ENCODE assay signal across 10 cellular contexts in the genomic region with DNA sequence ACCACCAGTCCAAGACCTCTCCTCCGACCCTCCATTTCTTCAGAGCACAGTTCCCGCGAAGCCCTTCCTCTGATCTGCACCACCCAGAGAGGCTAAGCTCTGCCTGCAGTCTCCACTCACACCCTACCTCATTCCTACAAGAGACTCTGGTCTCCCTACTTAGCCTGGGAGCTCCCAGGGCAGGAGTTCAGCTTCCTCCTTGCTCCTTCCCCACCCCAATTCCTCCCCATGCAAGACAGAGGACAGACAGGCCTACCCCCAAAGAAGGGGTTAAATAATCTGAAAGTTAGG. TPM values are rescaled to one million over a fixed set of nuclear protein-coding genes. Genes with fewer than 3 reads are reported as not detected.
DNase-seq lines count a peak whose midpoint lies in the region; ATAC-seq and TF ChIP-seq lines count a peak whose summit lies in the region.
"Had no signal": no experiment of that assay in that cellular context is flagged by ENCODE, and none has a peak within 500 bp of the region (broad histone marks: within the 10 kb centered on the region; RNA-seq: fewer than 3 reads in every experiment).

No MANE protein-coding gene starts in this region.

- intact Hi-C loops in colonic mucosa (cut with DNase I), result no loop called here
- intact Hi-C loops in stomach (cut with DNase I; ENCODE audit: low total_unique reads), result no loop called here

- peak; percentile 11 for ATAC-seq in GM19372 (IDR thresholded peaks at IDR 0.05; ENCODE audit: low read depth, unreplicated experiment)
- peak; percentile 4 for ATAC-seq in HG03095 (IDR thresholded peaks at IDR 0.05; ENCODE audit: unreplicated experiment)
- ATAC-seq in HG02885 (IDR thresholded peaks at IDR 0.05; ENCODE audit: poor library complexity, unreplicated experiment), result no peak
- ATAC-seq: stimulated activated naive CD8-positive, alpha-beta T cell treated with anti-CD3 and anti-CD28 coated beads, Interleukin-15, Interleukin-2, amounts not matched to agents 100 U/mL and 50 U/mL, for 24 hours had no signal

- H3K4me3 ChIP-seq in colonic mucosa (no peak overlapping the region), stomach (no peak overlapping the region), BE2C (ENCODE audit: low read depth, low read length) (no peak overlapping the region)
- H3K4me3 ChIP-seq: smooth muscle cell had no signal

- no peaks in the 10 kb centered on the region for H3K9me3 ChIP-seq in colonic mucosa
- no peaks in the 10 kb centered on the region for H3K9me3 ChIP-seq in stomach
- H3K9me3 ChIP-seq in BE2C, result no peaks in the 10 kb centered on the region

- H3K9ac ChIP-seq in colonic mucosa (ENCODE audit: low read depth in 2 of 2, low read length in 2 of 2), result peak overlapping the region in 1 of 2 donors; percentile 46

- DNase-seq in colonic mucosa, result no peak
- no peak for DNase-seq in stomach
- DNase-seq in C1 segment of cervical spinal cord (lab: John Stamatoyannopoulos, UW), result no peak
- no peak for DNase-seq in BE2C
- no peak for DNase-seq in stimulated activated CD4-positive, alpha-beta T cell treated with anti-CD3 and anti-CD28 coated beads, Interleukin-2, amount 100 ng/mL, for 48 hours
- DNase-seq: stimulated activated naive CD8-positive, alpha-beta T cell treated with anti-CD3 and anti-CD28 coated beads, Interleukin-15, Interleukin-2, amounts not matched to agents 100 U/mL and 50 U/mL, for 24 hours had no signal

- H3K36me3 ChIP-seq in colonic mucosa (no peaks in the 10 kb centered on the region), stomach (no peaks in the 10 kb centered on the region), BE2C (no peaks in the 10 kb centered on the region)

- H3K27ac ChIP-seq in colonic mucosa, result peak overlapping the region; percentile 24
- peak overlapping the region; percentile 76 to 88 (median 78) for H3K27ac ChIP-seq in stomach

- TF ChIP-seq POLR2A in stomach (IDR thresholded peaks at IDR 0.05), result no peak

- no peak for TF ChIP-seq EP300 in stomach (IDR thresholded peaks at IDR 0.05)

- 71 to 76% (median 75%) methylated on average over 3 of the region's 3 CpGs for WGBS in stomach, 5 donors

- peaks cover 3% of the 10 kb centered on the region for H3K4me1 ChIP-seq in colonic mucosa
- peaks cover 23 to 45% (median 38%) of the 10 kb centered on the region in 4 donors for H3K4me1 ChIP-seq in stomach
- H3K4me1 ChIP-seq in BE2C, result no peaks in the 10 kb centered on the region

- no peaks in the 10 kb centered on the region for H3K27me3 ChIP-seq in colonic mucosa
- no peaks in the 10 kb centered on the region for H3K27me3 ChIP-seq in stomach
- H3K27me3 ChIP-seq in BE2C, result no peaks in the 10 kb centered on the region

- TF ChIP-seq CTCF in colonic mucosa (IDR thresholded peaks at IDR 0.05), result no peak
- TF ChIP-seq CTCF in stomach (IDR thresholded peaks at IDR 0.05), result no peak
- no peak for TF ChIP-seq CTCF in BE2C (IDR thresholded peaks at IDR 0.05; ENCODE audit: low read depth, low read length)

RNA-seq across cellular contexts. Expression of gene VIPR1, which starts 12.6 kb away (rescaled TPM):
- total RNA-seq in colonic mucosa (10 to 100 TPM; 74.2 to 98.0 TPM), stomach (100 to 1,000 TPM in 1 of 5 donors, 10 to 100 TPM in 3, 1 to 10 TPM in 1; 9.5 to 170 (median 14.0) TPM)
- 10 to 100 TPM in 1 of 3 donors, 1 to 10 TPM in 2; 2.2 to 10.0 (median 3.1) TPM for polyA plus RNA-seq in stomach
- not detected for polyA plus RNA-seq in BE2C (2012; ENCODE audit: insufficient read depth, insufficient read length, low read depth)
